ENCODE assay signal across 23 cellular contexts in the genomic region with DNA sequence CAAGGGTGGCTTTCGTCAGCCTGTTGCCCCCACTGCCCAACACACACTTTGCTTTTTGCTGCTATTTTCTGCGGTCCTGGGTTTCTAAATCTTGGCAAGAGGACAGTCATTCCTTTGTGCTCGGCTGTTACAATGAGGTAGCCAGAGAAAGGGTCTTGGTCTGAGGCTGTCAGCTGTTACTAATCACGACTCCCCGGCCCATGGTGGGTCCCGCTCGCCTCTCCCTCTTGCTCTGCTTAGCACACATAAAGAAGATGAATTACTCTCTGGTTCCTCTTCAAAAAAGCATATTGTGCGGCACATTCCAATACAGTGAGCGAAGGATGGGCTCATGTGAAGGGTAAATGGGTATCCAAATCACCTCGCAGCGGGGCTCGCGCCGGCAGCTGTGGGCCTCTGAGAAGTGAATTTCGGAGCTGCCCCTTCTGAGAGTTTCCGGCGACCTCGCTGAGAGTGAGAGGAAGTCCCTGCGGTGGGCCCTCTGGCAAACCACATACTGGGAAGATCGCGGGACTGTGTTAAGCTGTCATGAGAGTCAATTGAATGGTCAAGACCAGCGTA. TPM values are rescaled to one million over a fixed set of nuclear protein-coding genes. Genes with fewer than 3 reads are reported as not detected.
DNase-seq lines count a peak whose midpoint lies in the region; ATAC-seq, FAIRE-seq and TF ChIP-seq lines count a peak whose summit lies in the region.
"Had no signal": no experiment of that assay in that cellular context is flagged by ENCODE, and none has a peak within 500 bp of the region (broad histone marks: within the 10 kb centered on the region; RNA-seq: fewer than 3 reads in every experiment).

No MANE protein-coding gene starts in this region.

- H2AFZ ChIP-seq in HepG2 (ENCODE audit: low read length), result no peak overlapping the region

- H3K4me3 ChIP-seq in testis, result peak overlapping the region in 1 of 2 donors; percentile 15
- H3K4me3 ChIP-seq in HepG2 (replicated peaks in 1 of 3; ENCODE audit: insufficient read depth in 1 of 3, low read depth in 2 of 3, low read length in 3 of 3), result no peak overlapping the region
- H3K4me3 ChIP-seq: GM12878, lung, right lobe of liver had no signal

- ATAC-seq in HG03439 (IDR thresholded peaks at IDR 0.05; ENCODE audit: unreplicated experiment), result no peak
- ATAC-seq in HepG2, result no peak
- ATAC-seq: GM12878, Panc1, right lobe of liver had no signal

- H4K20me1 ChIP-seq in HepG2 (ENCODE audit: insufficient read depth, low read length), result no peaks in the 10 kb centered on the region

- TF ChIP-seq POLR2A in testis (IDR thresholded peaks at IDR 0.05), result no peak
- no peak for TF ChIP-seq POLR2A in HepG2 (IDR thresholded peaks at IDR 0.05; ENCODE audit: insufficient read depth in 1 of 2, low read depth in 2 of 2, low read length in 2 of 2)

- H3K79me2 ChIP-seq in HepG2 (ENCODE audit: insufficient read depth, low read length), result no peaks in the 10 kb centered on the region

- no peak for TF ChIP-seq CTCF in chondrocyte (IDR thresholded peaks at IDR 0.05)
- TF ChIP-seq CTCF in testis (IDR thresholded peaks at IDR 0.05), result no peak
- TF ChIP-seq CTCF in RWPE1 (conservative IDR thresholded peaks at IDR 0.05; ENCODE audit: low read depth), result no peak
- no peak for TF ChIP-seq CTCF in HepG2 (CRISPR knock-in tag; IDR thresholded peaks at IDR 0.05)

- peaks cover 4% of the 10 kb centered on the region for H3K4me1 ChIP-seq in testis
- H3K4me1 ChIP-seq in HepG2 (ENCODE audit: insufficient read depth, low read length), result no peaks in the 10 kb centered on the region

- no peaks in the 10 kb centered on the region for H3K27me3 ChIP-seq in testis
- H3K27me3 ChIP-seq in HepG2 (ENCODE audit: control insufficient read depth in 1 of 2, insufficient read depth in 2 of 2, low read length in 2 of 2), result no peaks in the 10 kb centered on the region
- H3K27me3 ChIP-seq: right lobe of liver had no signal

- no peaks in the 10 kb centered on the region for H3K36me3 Mint-ChIP-seq in chondrocyte (ENCODE audit: low read depth)

- H3K27me3 Mint-ChIP-seq in chondrocyte (ENCODE audit: low read depth), result peaks cover 2% of the 10 kb centered on the region

- peak overlapping the region; percentile 53 for H3K4me3 Mint-ChIP-seq in chondrocyte (ENCODE audit: unreplicated experiment)
- H3K4me3 Mint-ChIP-seq: neural crest cell had no signal

- BruUV-seq in HepG2 (replicated peaks; lab: Mats Ljungman, UMichigan), result no TSS peak

- no peaks in the 10 kb centered on the region for H3K9me3 Mint-ChIP-seq in chondrocyte (ENCODE audit: low read depth)

- H3K9ac ChIP-seq in HepG2 (ENCODE audit: insufficient read depth, low read depth, low read length), result no peak overlapping the region
- H3K9ac ChIP-seq: KMS-11, SK-N-SH had no signal

- CTCF ChIA-PET in RWPE1 (lab: Yijun Ruan, JAX) (no interaction called here), HepG2 (lab: Yijun Ruan, JAX; ENCODE audit: low intra/inter-chr PET ratio, low total read pairs) (interaction anchor here (0.5 kb wide), 1 partner anchor 226 kb away, joined by 3 read pairs; no protein-coding TSS in a partner anchor)

- FAIRE-seq in HepG2 (lab: Jason Lieb, UNC), result no peak
- FAIRE-seq: D721Med, G401.6, GM12878 had no signal

- H3K36me3 ChIP-seq in testis (ENCODE audit: low read depth, missing control alignments), result no peaks in the 10 kb centered on the region
- no peaks in the 10 kb centered on the region for H3K36me3 ChIP-seq in HepG2 (replicated peaks in 1 of 2; ENCODE audit: control insufficient read depth in 1 of 2, insufficient read depth in 2 of 2, low read length in 2 of 2)
- H3K36me3 ChIP-seq: right lobe of liver had no signal

- intact Hi-C loops in testis (cut with DNase I; ENCODE audit: low total_unique reads), result no loop called here
- intact Hi-C loops in HepG2 (cut with micrococcal nuclease; ENCODE audit: unreplicated experiment), result no loop called here

- H3K27ac Mint-ChIP-seq in chondrocyte (ENCODE audit: unreplicated experiment), result no peak overlapping the region

- H3K27ac ChIP-seq in testis (no peak overlapping the region), RWPE1 (no peak overlapping the region), HepG2 (ENCODE audit: extremely low read length, insufficient read depth, low read length) (no peak overlapping the region)
- H3K27ac ChIP-seq: epithelial cell of prostate, KMS-11, right lobe of liver had no signal

- in situ Hi-C loops in HepG2 (cut with HindIII; ENCODE audit: extremely low pct_ligation_motif_present, low pct_unique_long_range_greater_than_20kb), result no loop called here

- peaks cover 20% of the 10 kb centered on the region for H3K4me1 Mint-ChIP-seq in chondrocyte (ENCODE audit: low read depth)

- TF ChIP-seq EP300 in HepG2 (IDR thresholded peaks at IDR 0.05; ENCODE audit: low read depth in 2 of 2, low read length in 2 of 2) (no peak), HepG2 (CRISPR knock-in tag; IDR thresholded peaks at IDR 0.05; ENCODE audit: borderline replicate concordance) (no peak)

- POLR2A ChIA-PET in RWPE1 (lab: Yijun Ruan, JAX; ENCODE audit: low non-redundant PET), result no interaction called here
- POLR2A ChIA-PET in HepG2 (lab: Yijun Ruan, JAX), result no interaction called here

- DNase-seq in NOMO-1 (lab: John Stamatoyannopoulos, UW; ENCODE audit: unreplicated experiment in 2 of 2) (peak; percentile 20 to 49), chondrocyte (ENCODE audit: low spot score) (no peak), myocyte (ENCODE audit: low read depth) (peak; percentile 22), testis (peak; percentile 30), RWPE1 (ENCODE audit: low spot score) (no peak), HepG2 (ENCODE audit: low spot score) (no peak)
- DNase-seq: activated CD4-positive, alpha-beta T cell treated with anti-CD3 and anti-CD28 coated beads for 1 hour; activated effector memory CD4-positive, alpha-beta T cell treated with Interleukin-2 at 50 U/mL for 16 hours; amniotic stem cell; NCI-H1105 treated with DMSO at 0.1 percent for 48 hours; NCI-H774; right lobe of liver; SK-N-SH; T1000 had no signal

- H3K4me2 ChIP-seq in HepG2 (ENCODE audit: low read depth, low read length), result no peak overlapping the region
- H3K4me2 ChIP-seq: KMS-11, SK-N-SH had no signal

- no peaks in the 10 kb centered on the region for H3K9me3 ChIP-seq in testis
- H3K9me3 ChIP-seq in HepG2 (ENCODE audit: low read length), result no peaks in the 10 kb centered on the region
- H3K9me3 ChIP-seq: right lobe of liver, SK-N-SH had no signal

- 54 to 77% methylated on average over 22 of the region's 22 CpGs for WGBS in testis, 2 donors
- 73% methylated on average over 22 of the region's 22 CpGs for WGBS in HepG2 (ENCODE audit: low lambda C conversion rate)

- no peak for TF ChIP-seq RAD21 in HepG2 (CRISPR knock-in tag; IDR thresholded peaks at IDR 0.05)

TF ChIP-seq in HepG2, 621 proteins besides CTCF, POLR2A, EP300 and RAD21 (continues in another document):
- TF ChIP-seq ZBTB8A (CRISPR knock-in tag; IDR thresholded peaks at IDR 0.05; ENCODE audit: borderline replicate concordance, low read depth) (no peak), CREM (IDR thresholded peaks at IDR 0.05) (no peak), CREM (CRISPR knock-in tag; IDR thresholded peaks at IDR 0.05) (no peak), FOXK1 (CRISPR knock-in tag; IDR thresholded peaks at IDR 0.05; ENCODE audit: borderline replicate concordance, low read depth) (no peak)
- TF ChIP-seq, protein P1, sequence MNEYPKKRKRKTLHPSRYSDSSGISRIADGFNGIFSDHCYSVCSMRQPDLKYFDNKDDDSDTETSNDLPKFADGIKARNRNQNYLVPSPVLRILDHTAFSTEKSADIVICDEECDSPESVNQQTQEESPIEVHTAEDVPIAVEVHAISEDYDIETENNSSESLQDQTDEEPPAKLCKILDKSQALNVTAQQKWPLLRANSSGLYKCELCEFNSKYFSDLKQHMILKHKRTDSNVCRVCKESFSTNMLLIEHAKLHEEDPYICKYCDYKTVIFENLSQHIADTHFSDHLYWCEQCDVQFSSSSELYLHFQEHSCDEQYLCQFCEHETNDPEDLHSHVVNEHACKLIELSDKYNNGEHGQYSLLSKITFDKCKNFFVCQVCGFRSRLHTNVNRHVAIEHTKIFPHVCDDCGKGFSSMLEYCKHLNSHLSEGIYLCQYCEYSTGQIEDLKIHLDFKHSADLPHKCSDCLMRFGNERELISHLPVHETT (CRISPR knock-in tag; conservative IDR thresholded peaks at IDR 0.05), result no peak

RNA-seq across cellular contexts. Expression of a gene that starts 56.0 kb away (rescaled TPM):
- total RNA-seq in chondrocyte (1.3 to 5.1 TPM (median 1.8 TPM) in 3 replicates), myocyte (11.9 and 25.3 TPM in 2 replicates), testis (10 to 100 TPM in 1 of 2 donors, 1 to 10 TPM in 1; 6.6 to 10.8 TPM), HepG2 (2016; rRNA removed; fragmentation: Illumina TruSeq; extraction: Trizol) (not detected in 2 replicates)
- 3.1 TPM for polyA plus RNA-seq in myocyte (2012)
- polyA plus RNA-seq in testis (ENCODE audit: insufficient read depth, low read depth, low replicate concordance) (3.6 TPM), HepG2 (2011; rRNA removed) (0.09 TPM in 1 of 2 replicates, not detected in the other)
- 0.09 TPM in 1 of 2 replicates, not detected in the other for total RNA-seq in HepG2 (2016; cell fraction: cytosol; rRNA removed; fragmentation: Illumina TruSeq; extraction: Trizol; ENCODE audit: low read depth)
- 0.04 TPM in 1 of 2 replicates, not detected in the other for total RNA-seq in HepG2 (2016; cell fraction: insoluble cytoplasmic fraction; rRNA removed; fragmentation: Illumina TruSeq; extraction: Trizol)
- 0.12 TPM in 1 of 2 replicates, not detected in the other for total RNA-seq in HepG2 (2016; cell fraction: membrane; rRNA removed; fragmentation: Illumina TruSeq; extraction: Trizol)
- not detected in 2 replicates for total RNA-seq in HepG2 (2016; cell fraction: nucleus; rRNA removed; fragmentation: Illumina TruSeq; extraction: Trizol)
- 0.05 TPM in 1 of 2 replicates, not detected in the other for polyA plus RNA-seq in HepG2 (2011; cell fraction: cytosol; rRNA removed)
- polyA plus RNA-seq in HepG2 (2011; cell fraction: nucleus; rRNA removed), result not detected in 2 replicates
- polyA plus RNA-seq in HepG2 (2012), result not detected in 2 replicates
- polyA plus RNA-seq in HepG2 (2016; cell fraction: cytosol; fragmentation: Illumina TruSeq; extraction: Trizol; ENCODE audit: low read depth), result not detected in 2 replicates
- not detected in 2 replicates for polyA plus RNA-seq in HepG2 (2016; cell fraction: insoluble cytoplasmic fraction; fragmentation: Illumina TruSeq; extraction: Trizol; ENCODE audit: low read depth)
- polyA plus RNA-seq in HepG2 (2016; cell fraction: membrane; fragmentation: Illumina TruSeq; extraction: Trizol; ENCODE audit: low read depth), result not detected in 2 replicates
- polyA plus RNA-seq in HepG2 (2016; cell fraction: nucleus; fragmentation: Illumina TruSeq; extraction: Trizol; ENCODE audit: insufficient read depth, low read depth), result not detected in 2 replicates
- 126 TPM in 1 of 2 replicates, not detected in the other for polyA minus RNA-seq in HepG2 (2011; rRNA and poly(A)+ RNA removed; ENCODE audit: low replicate concordance)
- 0.89 TPM in 1 of 2 replicates, not detected in the other for polyA minus RNA-seq in HepG2 (2011; cell fraction: cytosol; rRNA and poly(A)+ RNA removed)
- not detected in 2 replicates for polyA minus RNA-seq in HepG2 (2011; cell fraction: nucleus; rRNA and poly(A)+ RNA removed)
- polyA plus RNA-seq: SK-N-SH had no signal

Comparison
In these comparisons a context has a peak if more than half of its experiments do, and no peak if none do; other contexts are left out.
1. DNase-seq: peak in NOMO-1 (2 of 2), myocyte (single experiment) and testis (single experiment); none in chondrocyte (single experiment), RWPE1 (single experiment) and HepG2 (single experiment).